1 cellular context compared by ENCODE assay signal in genomic region chr21:45767071-45768006, GRCh38.
TF ChIP-seq lines count a peak whose summit lies in the region.

No MANE protein-coding gene starts in this region.

TF ChIP-seq in IMR-90, 13 proteins besides CTCF, POLR2A, EP300 and RAD21 (continued from another document):
- TF ChIP-seq SMC3 (IDR thresholded peaks at IDR 0.05; ENCODE audit: low read depth, low read length) (no peak), MXI1 (IDR thresholded peaks at IDR 0.05; ENCODE audit: borderline replicate concordance, low read depth, low read length) (no peak), CHD1 (IDR thresholded peaks at IDR 0.05; ENCODE audit: low read depth, low read length) (no peak), FOS (IDR thresholded peaks at IDR 0.05; ENCODE audit: low read depth, low read length) (no peak)
